11 cellular contexts compared by ENCODE assay signal in genomic region chr2:226185613-226186211, GRCh38.
DNase-seq lines count a peak whose midpoint lies in the region; ATAC-seq, FAIRE-seq and TF ChIP-seq lines count a peak whose summit lies in the region.
"Had no signal": no experiment of that assay in that cellular context is flagged by ENCODE, and none has a peak within 500 bp of the region (broad histone marks: within the 10 kb centered on the region; RNA-seq: fewer than 3 reads in every experiment).

No MANE protein-coding gene starts in this region.

- intact Hi-C loops in heart right ventricle (cut with DNase I): no loop called here
- intact Hi-C loops in Right ventricle myocardium superior (cut with DNase I): no loop called here
- intact Hi-C loops in activated CD4-positive, alpha-beta T cell treated with anti-CD3 and anti-CD28 coated beads, Interleukin-2, amount 10 ng/mL, durations not matched to agents 24 days and 14 days (cut with micrococcal nuclease): no loop called here

- POLR2A ChIA-PET in WTC11 (lab: Charles Lee): interaction anchor here (0.6 kb wide), 1 partner anchor 211 kb away, joined by 3 read pairs; no protein-coding TSS in a partner anchor

- no peak for FAIRE-seq in frontal cortex (lab: Jason Lieb, UNC)

- 34 to 47% methylated on average over 3 of the region's 3 CpGs for WGBS in heart right ventricle, 2 donors

- H3K36me3 ChIP-seq in heart right ventricle: no peaks in the 10 kb centered on the region
- H3K36me3 ChIP-seq: BLaER1 had no signal

- H3K27me3 ChIP-seq in heart right ventricle: no peaks in the 10 kb centered on the region
- H3K27me3 ChIP-seq: BLaER1 had no signal

- TF ChIP-seq CTCF in heart right ventricle (IDR thresholded peaks at IDR 0.05) (no peak), WTC11 (IDR thresholded peaks at IDR 0.05) (no peak), progenitor cell of endocrine pancreas (IDR thresholded peaks at IDR 0.05; ENCODE audit: unreplicated experiment) (no peak)

- no peaks in the 10 kb centered on the region for H3K9me3 ChIP-seq in heart right ventricle
- H3K9me3 ChIP-seq: BLaER1 had no signal

- H3K9me3 Mint-ChIP-seq in WTC11: no peaks in the 10 kb centered on the region
- H3K9me3 Mint-ChIP-seq in activated CD4-positive, alpha-beta T cell treated with anti-CD3 and anti-CD28 coated beads, Interleukin-2, amount 10 ng/mL, durations not matched to agents 24 days and 14 days: no peaks in the 10 kb centered on the region
- H3K9me3 Mint-ChIP-seq in progenitor cell of endocrine pancreas (ENCODE audit: low read depth): peaks cover 4% of the 10 kb centered on the region

- peaks cover 0 to 11% (median 0%) of the 10 kb centered on the region in 9 donors for H3K4me1 ChIP-seq in heart right ventricle
- H3K4me1 ChIP-seq: BLaER1 had no signal

- peak in 7 of 8 donors; percentile 28 to 75 (median 56) for ATAC-seq in heart right ventricle
- no peak for ATAC-seq in Right ventricle myocardium superior (ENCODE audit: poor library complexity)
- peak; percentile 16; the same call in 1 of the 2 replicates for ATAC-seq in WTC11
- ATAC-seq in GM19023 (IDR thresholded peaks at IDR 0.05; ENCODE audit: unreplicated experiment): no peak

- DNase-seq in heart right ventricle (no peak), Right ventricle myocardium superior (no peak), WTC11 (ENCODE audit: low spot score) (no peak), kidney glomerular epithelial cell (lab: John Stamatoyannopoulos, UW) (peak; percentile 22), progenitor cell of endocrine pancreas (ENCODE audit: low spot score, unreplicated experiment) (no peak), frontal cortex (ENCODE audit: low spot score in 2 of 2) (no peak)
- DNase-seq in activated CD4-positive, alpha-beta T cell treated with anti-CD3 and anti-CD28 coated beads, Interleukin-2, amount 10 ng/mL, durations not matched to agents 24 days and 14 days: no peak
- DNase-seq: activated CD4-positive, alpha-beta T cell treated with anti-CD3 and anti-CD28 coated beads, Interleukin-2, amount 50 U/mL, for 4 hours had no signal

- peaks cover 15% of the 10 kb centered on the region for H3K4me1 Mint-ChIP-seq in WTC11
- no peaks in the 10 kb centered on the region for H3K4me1 Mint-ChIP-seq in activated CD4-positive, alpha-beta T cell treated with anti-CD3 and anti-CD28 coated beads, Interleukin-2, amount 10 ng/mL, durations not matched to agents 24 days and 14 days
- H3K4me1 Mint-ChIP-seq in progenitor cell of endocrine pancreas (ENCODE audit: low read depth): peaks cover 4% of the 10 kb centered on the region

- H3K4me3 ChIP-seq in heart right ventricle: no peak overlapping the region
- H3K4me3 ChIP-seq: BLaER1, lung had no signal

- CTCF ChIA-PET in WTC11 (lab: Charles Lee): no interaction called here

- H3K36me3 Mint-ChIP-seq in WTC11 (no peaks in the 10 kb centered on the region), progenitor cell of endocrine pancreas (ENCODE audit: insufficient read depth) (no peaks in the 10 kb centered on the region)
- H3K36me3 Mint-ChIP-seq in activated CD4-positive, alpha-beta T cell treated with anti-CD3 and anti-CD28 coated beads, Interleukin-2, amount 10 ng/mL, durations not matched to agents 24 days and 14 days (ENCODE audit: low read depth): no peaks in the 10 kb centered on the region

- peak overlapping the region in 7 of 10 donors; percentile 10 to 75 (median 45) for H3K27ac ChIP-seq in heart right ventricle
- H3K27ac ChIP-seq: BLaER1 had no signal

- H3K4me3 Mint-ChIP-seq in WTC11: no peak overlapping the region
- H3K4me3 Mint-ChIP-seq in activated CD4-positive, alpha-beta T cell treated with anti-CD3 and anti-CD28 coated beads, Interleukin-2, amount 10 ng/mL, durations not matched to agents 24 days and 14 days: no peak overlapping the region
- H3K4me3 Mint-ChIP-seq in progenitor cell of endocrine pancreas (ENCODE audit: low read depth): no peak overlapping the region

- H3K27ac Mint-ChIP-seq in WTC11 (no peak overlapping the region), progenitor cell of endocrine pancreas (no peak overlapping the region)
- H3K27ac Mint-ChIP-seq in activated CD4-positive, alpha-beta T cell treated with anti-CD3 and anti-CD28 coated beads, Interleukin-2, amount 10 ng/mL, durations not matched to agents 24 days and 14 days: no peak overlapping the region

- H3K27me3 Mint-ChIP-seq in WTC11 (ENCODE audit: low read depth): no peaks in the 10 kb centered on the region
- H3K27me3 Mint-ChIP-seq in activated CD4-positive, alpha-beta T cell treated with anti-CD3 and anti-CD28 coated beads, Interleukin-2, amount 10 ng/mL, durations not matched to agents 24 days and 14 days: peaks cover 2% of the 10 kb centered on the region
- H3K27me3 Mint-ChIP-seq in progenitor cell of endocrine pancreas: no peaks in the 10 kb centered on the region

TF ChIP-seq in WTC11, 78 proteins besides CTCF, POLR2A, EP300 and RAD21 (continues in another document):
- TF ChIP-seq IRF2 (CRISPR knock-in tag; IDR thresholded peaks at IDR 0.05; ENCODE audit: borderline replicate concordance, low read depth) (no peak), FOXP4 (CRISPR knock-in tag; IDR thresholded peaks at IDR 0.05) (no peak), HMGXB4 (CRISPR knock-in tag; IDR thresholded peaks at IDR 0.05) (no peak), NR1H2 (CRISPR knock-in tag; IDR thresholded peaks at IDR 0.05) (no peak), CREB1 (CRISPR knock-in tag; IDR thresholded peaks at IDR 0.05) (no peak), ZNF263 (CRISPR knock-in tag; IDR thresholded peaks at IDR 0.05; ENCODE audit: low read depth) (no peak), ARID4B (CRISPR knock-in tag; IDR thresholded peaks at IDR 0.05; ENCODE audit: borderline replicate concordance) (no peak)

Comparison
In these comparisons a context has a peak if more than half of its experiments do, and no peak if none do; other contexts are left out.
1. ATAC-seq: peak in heart right ventricle (7 of 8) and WTC11 (single experiment); none in Right ventricle myocardium superior (single experiment) and GM19023 (single experiment).